ENCODE assay signal across 8 cellular contexts in the genomic region with DNA sequence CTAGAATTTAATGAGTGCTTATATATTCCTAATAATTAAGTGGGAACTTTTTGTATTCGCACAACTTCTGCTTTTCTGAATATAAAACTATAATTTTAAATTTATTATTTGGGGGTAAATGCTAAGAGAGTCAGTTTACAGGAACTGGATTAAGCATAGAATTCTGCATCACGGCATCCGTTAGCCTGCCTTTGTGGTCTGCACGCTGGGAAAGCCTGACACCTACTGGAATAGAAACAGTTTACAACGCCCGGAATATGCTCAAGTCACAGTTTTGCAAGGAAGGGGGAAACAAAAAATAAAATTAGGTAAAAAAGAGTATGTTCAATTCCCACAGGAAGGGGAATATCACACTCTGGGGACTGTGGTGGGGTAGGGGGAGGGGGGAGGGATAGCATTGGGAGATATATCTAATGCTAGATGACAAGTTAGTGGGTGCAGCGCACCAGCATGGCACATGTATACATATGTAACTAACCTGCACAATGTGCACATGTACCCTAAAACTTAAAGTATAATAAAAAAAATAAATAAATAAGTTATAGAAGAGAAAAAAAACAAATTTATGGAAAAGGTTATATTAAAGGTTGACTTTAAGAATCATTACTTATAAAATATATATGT. TPM values are rescaled to one million over a fixed set of nuclear protein-coding genes. Genes with fewer than 3 reads are reported as not detected.
DNase-seq lines count a peak whose midpoint lies in the region; ATAC-seq and TF ChIP-seq lines count a peak whose summit lies in the region.
"Not testable (repeated sequence)": the region's sequence is repeated elsewhere in the genome, so short reads cannot be mapped to it uniquely, and the experiment has no call there.

No MANE protein-coding gene starts in this region.

- not testable (repeated sequence) for H3K4me3 Mint-ChIP-seq in T-helper 2 cell treated with Interferon-gamma antibody and Interleukin-4, amounts not matched to agents 5 μg/mL and 100 μg/mL, for 36 hours; progenitor cell of endocrine pancreas (ENCODE audit: low read depth)

- not testable (repeated sequence) for H3K27me3 ChIP-seq in AG04450 (ENCODE audit: control insufficient read depth, insufficient read depth, low read length); heart left ventricle

- not testable (repeated sequence) for H3K9me3 Mint-ChIP-seq in T-helper 2 cell treated with Interferon-gamma antibody and Interleukin-4, amounts not matched to agents 5 μg/mL and 100 μg/mL, for 36 hours; progenitor cell of endocrine pancreas (ENCODE audit: low read depth)

- CTCF ChIA-PET in AG04450 (lab: Charles Lee) = interaction anchor here (0.8 to 3.1 kb wide), 7 partner anchors 9 to 676 kb away, joined by 3 to 20 read pairs (median 4); no protein-coding TSS in a partner anchor

- POLR2A ChIA-PET in AG04450 (lab: Yijun Ruan, JAX) = not testable (repeated sequence)

- H3K27ac ChIP-seq in AG04450 (ENCODE audit: low read depth, low read length); heart left ventricle: not testable (repeated sequence)

- not testable (repeated sequence) for TF ChIP-seq POLR2A in heart left ventricle (IDR thresholded peaks at IDR 0.05)

- not testable (repeated sequence) for H3K36me3 Mint-ChIP-seq in T-helper 2 cell treated with Interferon-gamma antibody and Interleukin-4, amounts not matched to agents 5 μg/mL and 100 μg/mL, for 36 hours (ENCODE audit: low read depth); progenitor cell of endocrine pancreas (ENCODE audit: insufficient read depth)

- not testable (repeated sequence) for H3K4me3 ChIP-seq in AG04450 (ENCODE audit: low read depth, low read length); heart left ventricle

- not testable (repeated sequence) for H3K4me1 Mint-ChIP-seq in T-helper 2 cell treated with Interferon-gamma antibody and Interleukin-4, amounts not matched to agents 5 μg/mL and 100 μg/mL, for 36 hours (ENCODE audit: low read depth)
- H3K4me1 Mint-ChIP-seq in progenitor cell of endocrine pancreas (ENCODE audit: low read depth) = peaks cover 15% of the 10 kb centered on the region

- ATAC-seq in GM18868 (IDR thresholded peaks at IDR 0.05; ENCODE audit: unreplicated experiment) (peak; percentile 72), HG03045 (IDR thresholded peaks at IDR 0.05; ENCODE audit: unreplicated experiment) (peak; percentile 78), heart left ventricle (peak in 3 of 4 donors; percentile 70 to 85 (median 85))

- not testable (repeated sequence) for H3K9me3 ChIP-seq in AG04450 (ENCODE audit: control insufficient read depth, insufficient read depth, low read length); heart left ventricle

- intact Hi-C loops in heart left ventricle (cut with DNase I) = loop anchor here in 9 of 10 donors (2.0 to 10.0 kb wide), 12 partner anchors 237 to 740 kb away; no protein-coding TSS in a partner anchor

- TF ChIP-seq CTCF in AG04450 (IDR thresholded peaks at IDR 0.05; ENCODE audit: low read depth, low read length) = peak; percentile 91
- peak; percentile 43 to 78 (median 64) for TF ChIP-seq CTCF in heart left ventricle (IDR thresholded peaks at IDR 0.05)
- peak; percentile 79 for TF ChIP-seq CTCF in progenitor cell of endocrine pancreas (IDR thresholded peaks at IDR 0.05; ENCODE audit: unreplicated experiment)

- not testable (repeated sequence) for H3K4me1 ChIP-seq in heart left ventricle

- peak; percentile 21 for DNase-seq in AG04450 (ENCODE audit: low read depth, low spot score)
- peak; percentile 18 to 35 for DNase-seq in NCI-H1930 (lab: John Stamatoyannopoulos, UW)
- peak; percentile 16 for DNase-seq in T-helper 2 cell treated with Interferon-gamma antibody and Interleukin-4, amounts not matched to agents 5 μg/mL and 100 μg/mL, for 36 hours (ENCODE audit: low spot score)
- peak; percentile 37 for DNase-seq in amniotic stem cell (lab: John Stamatoyannopoulos, UW)
- peak in 4 of 5 donors; percentile 19 to 31 (median 24) for DNase-seq in heart left ventricle
- not testable (repeated sequence) for DNase-seq in progenitor cell of endocrine pancreas (ENCODE audit: low spot score, unreplicated experiment)

- not testable (repeated sequence) for H3K27ac Mint-ChIP-seq in T-helper 2 cell treated with Interferon-gamma antibody and Interleukin-4, amounts not matched to agents 5 μg/mL and 100 μg/mL, for 36 hours; progenitor cell of endocrine pancreas

- WGBS in heart left ventricle, 4 donors = 1 to 17% (median 9%) methylated on average over 6 to 7 of the region's 7 CpGs

- H3K27me3 Mint-ChIP-seq in T-helper 2 cell treated with Interferon-gamma antibody and Interleukin-4, amounts not matched to agents 5 μg/mL and 100 μg/mL, for 36 hours (ENCODE audit: low read depth) = peaks cover 10% of the 10 kb centered on the region
- H3K27me3 Mint-ChIP-seq in progenitor cell of endocrine pancreas = not testable (repeated sequence)

- not testable (repeated sequence) for H3K36me3 ChIP-seq in heart left ventricle

RNA-seq across cellular contexts. Expression of a gene that starts 7.3 kb away (rescaled TPM):
- polyA plus RNA-seq in AG04450 (2011; rRNA removed) (not detected in 2 replicates), heart left ventricle (1 to 10 TPM in 1 of 2 donors, under 1 TPM in 1; 0.80 to 1.6 TPM)
- not detected in 2 replicates for polyA minus RNA-seq in AG04450 (2011; rRNA and poly(A)+ RNA removed)
- total RNA-seq in heart left ventricle (1 to 10 TPM in 7 of 9 donors, under 1 TPM in 2; 0.14 to 9.9 (median 1.5) TPM), progenitor cell of endocrine pancreas (1.6 and 1.7 TPM in 2 replicates)
